22 cellular contexts compared by ENCODE assay signal in genomic region chr6:16503241-16503775, GRCh38.
A peak's percentile ranks its signal among the peaks of the same experiment; 100 is the strongest.
DNase-seq lines count a peak whose midpoint lies in the region; ATAC-seq and TF ChIP-seq lines count a peak whose summit lies in the region.
"Had no signal": no experiment of that assay in that cellular context is flagged by ENCODE, and none has a peak within 500 bp of the region (broad histone marks: within the 10 kb centered on the region; RNA-seq: fewer than 3 reads in every experiment).

No MANE protein-coding gene starts in this region.

- no peaks in the 10 kb centered on the region for H3K36me3 ChIP-seq in KMS-11 (ENCODE audit: insufficient read depth)
- H3K36me3 ChIP-seq: BLaER1 had no signal

- H3K4me2 ChIP-seq in KMS-11, result peak overlapping the region; percentile 39
- H3K4me2 ChIP-seq: A549 had no signal

- intact Hi-C loops in Right ventricle myocardium inferior (cut with DNase I), result loop anchor here (10.0 kb wide), 1 partner anchor 461 kb away; no protein-coding TSS in a partner anchor
- intact Hi-C loops in left cardiac atrium (cut with DNase I), result no loop called here

- no peaks in the 10 kb centered on the region for H3K27me3 Mint-ChIP-seq in progenitor cell of endocrine pancreas
- H3K27me3 Mint-ChIP-seq: activated T-helper 17 cell treated with anti-CD3 and anti-CD28 coated beads, Interleukin-2, amount 50 U/mL, for 72 hours had no signal

- no peak for DNase-seq in Right ventricle myocardium inferior (ENCODE audit: missing footprints)
- no peak for DNase-seq in left cardiac atrium
- DNase-seq in progenitor cell of endocrine pancreas (ENCODE audit: low spot score, unreplicated experiment), result no peak
- DNase-seq in NCI-H1694 (lab: John Stamatoyannopoulos, UW), result no peak
- no peak for DNase-seq in anterior cingulate cortex (lab: John Stamatoyannopoulos, UW)
- DNase-seq: activated CD4-positive, CD25-positive, alpha-beta regulatory T cell treated with anti-CD3 and anti-CD28 coated beads, Interleukin-2, amount 50 U/mL, for 72 hours; cortex of kidney; heart right ventricle; HFFc6; left ventricle myocardium superior; NCI-H1105 treated with DMSO at 0.1 percent for 48 hours; NCI-H2107; NCI-H524 treated with DMSO at 0.1 percent for 48 hours; posterior cingulate gyrus had no signal

- no peak overlapping the region for H3K4me3 Mint-ChIP-seq in progenitor cell of endocrine pancreas (ENCODE audit: low read depth)
- H3K4me3 Mint-ChIP-seq: HFFc6, neural crest cell had no signal

- peak overlapping the region; percentile 43; the same call in 1 of the 2 replicates for H3K27ac ChIP-seq in KMS-11
- H3K27ac ChIP-seq: A549, BLaER1, heart right ventricle had no signal

- no peak for TF ChIP-seq CTCF in KMS-11 (conservative IDR thresholded peaks at IDR 0.05; ENCODE audit: low read depth, low read length)
- TF ChIP-seq CTCF in progenitor cell of endocrine pancreas (IDR thresholded peaks at IDR 0.05; ENCODE audit: unreplicated experiment), result no peak

- ATAC-seq in Right ventricle myocardium inferior, result peak; percentile 26
- ATAC-seq in left cardiac atrium, result no peak
- peak; percentile 23 for ATAC-seq in GM19452 (IDR thresholded peaks at IDR 0.05; ENCODE audit: unreplicated experiment)
- no peak for ATAC-seq in GM21515 (IDR thresholded peaks at IDR 0.05; ENCODE audit: unreplicated experiment)
- ATAC-seq: A549, left ventricle myocardium superior had no signal

- no peaks in the 10 kb centered on the region for H3K27me3 ChIP-seq in KMS-11 (ENCODE audit: insufficient read depth, low read depth)
- H3K27me3 ChIP-seq: BLaER1, heart right ventricle had no signal

- H3K4me3 ChIP-seq in KMS-11 (IDR thresholded peaks at IDR 0.05; ENCODE audit: insufficient read depth, low read depth, low read length), result no peak overlapping the region
- H3K4me3 ChIP-seq: A549, BLaER1, heart right ventricle had no signal

- no peaks in the 10 kb centered on the region for H4K20me1 ChIP-seq in KMS-11 (ENCODE audit: insufficient read depth)
- H4K20me1 ChIP-seq: BLaER1 had no signal

- H3K9me3 Mint-ChIP-seq in progenitor cell of endocrine pancreas (ENCODE audit: low read depth), result peaks cover 3% of the 10 kb centered on the region
- H3K9me3 Mint-ChIP-seq: activated T-helper 17 cell treated with anti-CD3 and anti-CD28 coated beads, Interleukin-2, amount 50 U/mL, for 72 hours; HFFc6; immature natural killer cell had no signal

- no peak overlapping the region for H3K9ac ChIP-seq in KMS-11
- H3K9ac ChIP-seq: BLaER1 had no signal

- H3K4me1 ChIP-seq in KMS-11 (ENCODE audit: low read depth, poor library complexity, severe bottlenecking), result peaks cover 77% of the 10 kb centered on the region
- H3K4me1 ChIP-seq: A549 had no signal

- H3K79me2 ChIP-seq in KMS-11 (ENCODE audit: insufficient read depth, low read depth), result peaks cover 4% of the 10 kb centered on the region; the same call in 1 of the 2 replicates

- peaks cover 5% of the 10 kb centered on the region for H3K36me3 Mint-ChIP-seq in progenitor cell of endocrine pancreas (ENCODE audit: insufficient read depth)

- peak overlapping the region; percentile 62 for H3K27ac Mint-ChIP-seq in progenitor cell of endocrine pancreas
- H3K27ac Mint-ChIP-seq: activated T-helper 17 cell treated with anti-CD3 and anti-CD28 coated beads, Interleukin-2, amount 50 U/mL, for 72 hours; HFFc6 had no signal

- peaks cover 2% of the 10 kb centered on the region for H3K4me1 Mint-ChIP-seq in progenitor cell of endocrine pancreas (ENCODE audit: low read depth)

- no peak overlapping the region for H2AFZ ChIP-seq in KMS-11 (ENCODE audit: low read depth)

Comparison
In these comparisons a context has a peak if more than half of its experiments do, and no peak if none do; other contexts are left out.
1. ATAC-seq: peak in Right ventricle myocardium inferior (single experiment) and GM19452 (single experiment); none in left cardiac atrium (0 of 2) and GM21515 (single experiment).